ENCODE assay signal across 19 cellular contexts in genomic region chr1:84319662-84320061, GRCh38.
"Had no signal": no experiment of that assay in that cellular context is flagged by ENCODE, and none has a peak within 500 bp of the region (broad histone marks: within the 10 kb centered on the region; RNA-seq: fewer than 3 reads in every experiment).

No MANE protein-coding gene starts in this region.

- H3K4me1 ChIP-seq: body of pancreas, left ventricle myocardium inferior, parathyroid adenoma, right lobe of liver, tibial artery had no signal

- H3K4me3 Mint-ChIP-seq: activated CD8-positive, alpha-beta T cell treated with anti-CD3 and anti-CD28 coated beads, Interleukin-2, amount 10 ng/mL, durations not matched to agents 7 days and 5 days; activated naive CD8-positive, alpha-beta T cell treated with anti-CD3 and anti-CD28 coated beads, Interleukin-2, amount 50 U/mL, for 24 hours; activated T-helper 1 cell treated with anti-CD3 and anti-CD28 coated beads, Interleukin-12 subunit alpha, Interleukin-12 subunit beta, Interleukin-2, Interleukin-4 antibody, amounts not matched to agents 30 ng/mL and 10 ng/mL and 1 ng/mL, durations not matched to agents 14 hours and 24 hours and 36 hours; nephron; stimulated activated naive CD8-positive, alpha-beta T cell treated with anti-CD3 and anti-CD28 coated beads, Interleukin-15, amount 100 ng/mL, for 72 hours; T-helper 2 cell treated with Interferon-gamma antibody and Interleukin-4, amounts not matched to agents 5 μg/mL and 100 μg/mL, for 36 hours had no signal

- H3K9me3 ChIP-seq: body of pancreas, neutrophil, right lobe of liver had no signal

- H3K27ac Mint-ChIP-seq: activated CD8-positive, alpha-beta T cell treated with anti-CD3 and anti-CD28 coated beads, Interleukin-2, amount 10 ng/mL, durations not matched to agents 7 days and 5 days; activated naive CD8-positive, alpha-beta T cell treated with anti-CD3 and anti-CD28 coated beads, Interleukin-2, amount 50 U/mL, for 24 hours; activated T-helper 1 cell treated with anti-CD3 and anti-CD28 coated beads, Interleukin-12 subunit alpha, Interleukin-12 subunit beta, Interleukin-2, Interleukin-4 antibody, amounts not matched to agents 30 ng/mL and 10 ng/mL and 1 ng/mL, durations not matched to agents 14 hours and 24 hours and 36 hours; nephron; stimulated activated naive CD8-positive, alpha-beta T cell treated with anti-CD3 and anti-CD28 coated beads, Interleukin-15, amount 100 ng/mL, for 72 hours; T-helper 2 cell treated with Interferon-gamma antibody and Interleukin-4, amounts not matched to agents 5 μg/mL and 100 μg/mL, for 36 hours had no signal

- H2AFZ ChIP-seq: parathyroid adenoma had no signal

- H3K9ac ChIP-seq: parathyroid adenoma had no signal

- H3K79me2 ChIP-seq: parathyroid adenoma had no signal

- H3K4me3 ChIP-seq: body of pancreas, left ventricle myocardium inferior, right lobe of liver, skin epidermis, tibial artery had no signal

- H3K27me3 ChIP-seq: body of pancreas, neutrophil, right lobe of liver, tibial artery had no signal

- H3K4me1 Mint-ChIP-seq: activated naive CD8-positive, alpha-beta T cell treated with anti-CD3 and anti-CD28 coated beads, Interleukin-2, amount 50 U/mL, for 24 hours; nephron; stimulated activated naive CD8-positive, alpha-beta T cell treated with anti-CD3 and anti-CD28 coated beads, Interleukin-15, amount 100 ng/mL, for 72 hours had no signal

- H3K27me3 Mint-ChIP-seq: activated naive CD8-positive, alpha-beta T cell treated with anti-CD3 and anti-CD28 coated beads, Interleukin-2, amount 50 U/mL, for 24 hours; stimulated activated naive CD8-positive, alpha-beta T cell treated with anti-CD3 and anti-CD28 coated beads, Interleukin-15, amount 100 ng/mL, for 72 hours had no signal

- H3K27ac ChIP-seq: body of pancreas, left ventricle myocardium inferior, neutrophil, parathyroid adenoma, right lobe of liver, skin epidermis, tibial artery, WERI-Rb-1 had no signal

- DNase-seq: activated CD4-positive, alpha-beta T cell treated with anti-CD3 and anti-CD28 coated beads for 1 hour; activated CD4-positive, alpha-beta T cell treated with anti-CD3 and anti-CD28 coated beads, Interleukin-2, amount 50 U/mL, for 1 hour; activated CD8-positive, alpha-beta T cell treated with anti-CD3 and anti-CD28 coated beads, Interleukin-2, amount 10 ng/mL, durations not matched to agents 7 days and 5 days; activated gamma-delta T cell; activated naive CD4-positive, alpha-beta T cell treated with anti-CD3 and anti-CD28 coated beads, Interleukin-2, amount 50 U/mL, for 16 hours; activated naive CD8-positive, alpha-beta T cell treated with anti-CD3 and anti-CD28 coated beads, Interleukin-2, amount 50 U/mL, for 24 hours; body of pancreas; left ventricle myocardium inferior; right lobe of liver; stimulated activated CD4-positive, alpha-beta T cell treated with anti-CD3 and anti-CD28 coated beads, Interleukin-1b, Interleukin-23, amount 100 ng/mL, for 48 hours; stimulated activated naive CD8-positive, alpha-beta T cell treated with anti-CD3 and anti-CD28 coated beads, Interleukin-15, amount 100 ng/mL, for 72 hours; tibial artery; WERI-Rb-1 had no signal

- ATAC-seq: activated CD8-positive, alpha-beta T cell treated with anti-CD3 and anti-CD28 coated beads, Interleukin-2, amount 10 ng/mL, durations not matched to agents 7 days and 5 days; activated naive CD8-positive, alpha-beta T cell treated with anti-CD3 and anti-CD28 coated beads, Interleukin-2, amount 50 U/mL, for 24 hours; body of pancreas; right lobe of liver; stimulated activated naive CD8-positive, alpha-beta T cell treated with anti-CD3 and anti-CD28 coated beads, Interleukin-15, amount 100 ng/mL, for 72 hours had no signal

- H3K36me3 ChIP-seq: left ventricle myocardium inferior, neutrophil, right lobe of liver, tibial artery, WERI-Rb-1 had no signal
